In the genomic region with DNA sequence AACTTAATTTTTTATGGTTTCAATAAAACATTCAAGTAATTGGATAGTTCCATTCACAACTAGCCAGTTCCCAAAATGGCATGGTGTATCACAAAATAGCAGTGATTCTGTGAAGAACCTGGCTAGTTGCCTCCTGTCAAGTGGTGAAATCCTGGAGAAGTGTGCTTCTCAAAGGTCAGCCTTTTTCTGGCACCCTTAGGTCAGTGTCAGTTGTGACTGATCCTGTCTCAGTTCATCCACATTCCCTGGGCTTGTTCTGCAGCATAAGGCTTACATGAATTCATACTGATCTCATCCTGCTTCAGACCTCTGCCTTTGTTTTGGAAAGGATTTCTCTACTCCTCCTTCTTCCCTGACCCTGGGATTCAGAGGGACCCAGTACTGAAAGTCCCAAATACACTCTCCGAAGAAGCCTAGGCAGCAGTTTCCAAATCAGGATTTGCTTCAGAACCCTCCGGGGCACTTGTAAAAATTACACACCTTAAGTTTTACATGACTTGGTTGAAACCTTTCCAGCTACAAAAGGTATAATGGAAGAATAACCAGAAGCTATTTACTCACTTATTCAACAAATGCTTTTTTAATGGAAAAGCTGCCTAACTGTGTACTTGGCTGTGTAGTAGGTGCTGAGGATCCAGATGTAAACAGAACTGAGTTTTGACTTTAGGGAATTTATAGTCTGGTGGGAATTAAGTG, we compare ENCODE assay signal across 12 cellular contexts. TPM values are rescaled to one million over a fixed set of nuclear protein-coding genes. Genes with fewer than 3 reads are reported as not detected.
A peak's percentile ranks its signal among the peaks of the same experiment; 100 is the strongest.
DNase-seq lines count a peak whose midpoint lies in the region; ATAC-seq and TF ChIP-seq lines count a peak whose summit lies in the region.
"Had no signal": no experiment of that assay in that cellular context is flagged by ENCODE, and none has a peak within 500 bp of the region (broad histone marks: within the 10 kb centered on the region; RNA-seq: fewer than 3 reads in every experiment).

No MANE protein-coding gene starts in this region.

- H3K27ac ChIP-seq in heart left ventricle (peak overlapping the region in 11 of 12 donors; percentile 23 to 83 (median 71)), parathyroid adenoma (peak overlapping the region; percentile 76)

- TF ChIP-seq CTCF in heart left ventricle (IDR thresholded peaks at IDR 0.05) (no peak), parathyroid adenoma (IDR thresholded peaks at IDR 0.05) (no peak)

- H3K4me2 ChIP-seq in parathyroid adenoma (ENCODE audit: low read length): no peak overlapping the region

- no peak for TF ChIP-seq POLR2A in heart left ventricle (IDR thresholded peaks at IDR 0.05)

- H3K36me3 ChIP-seq in heart left ventricle (peaks cover 0 to 10% (median 3%) of the 10 kb centered on the region in 9 donors), parathyroid adenoma (ENCODE audit: control insufficient read depth, insufficient read depth, low read length) (no peaks in the 10 kb centered on the region)

- H3K9ac ChIP-seq in parathyroid adenoma: no peak overlapping the region

- intact Hi-C loops in heart left ventricle (cut with DNase I) (no loop called here), cardiac septum (cut with DNase I) (no loop called here)

- H3K27me3 ChIP-seq in heart left ventricle: no peaks in the 10 kb centered on the region
- no peaks in the 10 kb centered on the region for H3K27me3 ChIP-seq in parathyroid adenoma (ENCODE audit: control insufficient read depth, insufficient read depth, low read length)

- H3K9me3 ChIP-seq in heart left ventricle (no peaks in the 10 kb centered on the region), parathyroid adenoma (ENCODE audit: control insufficient read depth, low read length) (no peaks in the 10 kb centered on the region)

- ATAC-seq in heart left ventricle (peak in 3 of 4 donors; percentile 29 to 49 (median 44)), GM18511 (IDR thresholded peaks at IDR 0.05; ENCODE audit: unreplicated experiment) (no peak)
- ATAC-seq: stimulated activated naive CD8-positive, alpha-beta T cell treated with anti-CD3 and anti-CD28 coated beads, Interleukin-15, amount 100 ng/mL, for 72 hours had no signal

- peak overlapping the region; percentile 28 for H2AFZ ChIP-seq in parathyroid adenoma

- peaks cover 10% of the 10 kb centered on the region for H3K79me2 ChIP-seq in parathyroid adenoma

- H3K4me3 ChIP-seq in heart left ventricle: no peak overlapping the region
- H3K4me3 ChIP-seq in parathyroid adenoma (ENCODE audit: low read depth, low read length): no peak overlapping the region

- H3K4me1 ChIP-seq in heart left ventricle: peaks cover 0 to 72% (median 37%) of the 10 kb centered on the region in 12 donors
- H3K4me1 ChIP-seq in parathyroid adenoma: peaks cover 40% of the 10 kb centered on the region

- DNase-seq in heart left ventricle: no peak
- no peak for DNase-seq in cardiac septum (ENCODE audit: low spot score)
- peak; percentile 51 for DNase-seq in fibroblast of peridontal ligament (ENCODE audit: extremely low read depth)
- DNase-seq in MV-4-11 (lab: John Stamatoyannopoulos, UW): no peak
- no peak for DNase-seq in DMS114 treated with DMSO at 0.1 percent for 48 hours (lab: John Stamatoyannopoulos, UW; ENCODE audit: unreplicated experiment)
- DNase-seq in NCI-H1694 (lab: John Stamatoyannopoulos, UW): no peak
- DNase-seq: activated naive CD4-positive, alpha-beta T cell treated with anti-CD3 and anti-CD28 coated beads, Interleukin-2, amount 50 U/mL, for 16 hours; NCI-H1105; stimulated activated CD4-positive, alpha-beta T cell treated with anti-CD3 and anti-CD28 coated beads, Interleukin-4, amount 100 ng/mL, for 4 hours; stimulated activated naive CD8-positive, alpha-beta T cell treated with anti-CD3 and anti-CD28 coated beads, Interleukin-15, amount 100 ng/mL, for 72 hours had no signal

- 46 to 56% (median 47%) methylated on average over 2 of the region's 2 CpGs for WGBS in heart left ventricle, 4 donors

RNA-seq across cellular contexts. Expression of a gene that starts 11.0 kb away (rescaled TPM):
- 100 to 1,000 TPM; 275 to 487 (median 451) TPM for total RNA-seq in heart left ventricle
- 100 to 1,000 TPM in 1 of 2 donors, 10 to 100 TPM in 1; 98.6 to 175 TPM for polyA plus RNA-seq in heart left ventricle
- total RNA-seq in cardiac septum: 519 TPM
